Comparison of ENCODE assay signal across 16 cellular contexts in genomic region chr1:23624440-23624839, GRCh38.
DNase-seq lines count a peak whose midpoint lies in the region; ATAC-seq and TF ChIP-seq lines count a peak whose summit lies in the region.
"Had no signal": no experiment of that assay in that cellular context is flagged by ENCODE, and none has a peak within 500 bp of the region (broad histone marks: within the 10 kb centered on the region; RNA-seq: fewer than 3 reads in every experiment).

No MANE protein-coding gene starts in this region.

- TF ChIP-seq EP300 in suprapubic skin (IDR thresholded peaks at IDR 0.05) = no peak

- H3K36me3 ChIP-seq in suprapubic skin = no peaks in the 10 kb centered on the region

- H3K9me3 ChIP-seq in suprapubic skin = no peaks in the 10 kb centered on the region

- H3K27ac Mint-ChIP-seq in WTC11 = no peak overlapping the region
- peak overlapping the region; percentile 96 for H3K27ac Mint-ChIP-seq in activated naive CD4-positive, alpha-beta T cell treated with anti-CD3 and anti-CD28 coated beads, Interleukin-2, amount 50 U/mL, for 24 hours
- H3K27ac Mint-ChIP-seq: natural killer cell had no signal

- H3K4me3 Mint-ChIP-seq in WTC11 = no peak overlapping the region
- peak overlapping the region; percentile 56 for H3K4me3 Mint-ChIP-seq in activated naive CD4-positive, alpha-beta T cell treated with anti-CD3 and anti-CD28 coated beads, Interleukin-2, amount 50 U/mL, for 24 hours
- H3K4me3 Mint-ChIP-seq: natural killer cell had no signal

- TF ChIP-seq POLR2A in suprapubic skin (IDR thresholded peaks at IDR 0.05) = no peak

- H3K27ac ChIP-seq in suprapubic skin = no peak overlapping the region
- H3K27ac ChIP-seq: 22Rv1 had no signal

- no peaks in the 10 kb centered on the region for H3K36me3 Mint-ChIP-seq in WTC11
- H3K36me3 Mint-ChIP-seq in activated naive CD4-positive, alpha-beta T cell treated with anti-CD3 and anti-CD28 coated beads, Interleukin-2, amount 50 U/mL, for 24 hours = peaks cover 6% of the 10 kb centered on the region
- H3K36me3 Mint-ChIP-seq: natural killer cell had no signal

- peaks cover 7% of the 10 kb centered on the region for H3K4me1 ChIP-seq in suprapubic skin

- no peak for ATAC-seq in WTC11
- ATAC-seq: left cardiac atrium, PC-3 had no signal

- WGBS in suprapubic skin = 71% methylated on average over 4 of the region's 4 CpGs

- DNase-seq in NK-92 treated with Interleukin-12 subunit alpha and Interleukin-12 subunit beta, amount 100 ng/mL, for 24 hours (lab: John Stamatoyannopoulos, UW) = peak; percentile 56
- no peak for DNase-seq in NK-92 (lab: John Stamatoyannopoulos, UW; ENCODE audit: unreplicated experiment)
- DNase-seq in WTC11 (ENCODE audit: low spot score) = no peak
- peak; percentile 55 for DNase-seq in stimulated activated CD8-positive, alpha-beta memory T cell treated with anti-CD3 and anti-CD28 coated beads, Interleukin-4, amount 100 ng/mL, for 24 hours (ENCODE audit: low read depth)
- no peak for DNase-seq in C1 segment of cervical spinal cord (lab: John Stamatoyannopoulos, UW)
- no peak for DNase-seq in amygdala (lab: John Stamatoyannopoulos, UW)
- no peak for DNase-seq in suprapubic skin (ENCODE audit: low spot score in 2 of 2)
- DNase-seq: aorta, DMS53, left cardiac atrium, natural killer cell, NCI-H2171, PC-3, T1000 had no signal

- H3K4me1 Mint-ChIP-seq in WTC11 = peaks cover 41% of the 10 kb centered on the region
- H3K4me1 Mint-ChIP-seq in activated naive CD4-positive, alpha-beta T cell treated with anti-CD3 and anti-CD28 coated beads, Interleukin-2, amount 50 U/mL, for 24 hours = peaks cover 87% of the 10 kb centered on the region

- peaks cover 15% of the 10 kb centered on the region for H3K9me3 Mint-ChIP-seq in WTC11
- H3K9me3 Mint-ChIP-seq in activated naive CD4-positive, alpha-beta T cell treated with anti-CD3 and anti-CD28 coated beads, Interleukin-2, amount 50 U/mL, for 24 hours = peaks cover 11% of the 10 kb centered on the region

- CTCF ChIA-PET in WTC11 (lab: Charles Lee) = interaction anchor here (0.5 to 1.6 kb wide), 3 partner anchors 9 to 93 kb away, joined by 3 to 7 read pairs (median 5); no protein-coding TSS in a partner anchor

- TF ChIP-seq CTCF in WTC11 (IDR thresholded peaks at IDR 0.05) (no peak), suprapubic skin (IDR thresholded peaks at IDR 0.05) (no peak)

- H3K4me3 ChIP-seq in suprapubic skin = no peak overlapping the region

- no peaks in the 10 kb centered on the region for H3K27me3 ChIP-seq in suprapubic skin

- H3K27me3 Mint-ChIP-seq in WTC11 (ENCODE audit: low read depth) = peaks cover 21% of the 10 kb centered on the region
- no peaks in the 10 kb centered on the region for H3K27me3 Mint-ChIP-seq in activated naive CD4-positive, alpha-beta T cell treated with anti-CD3 and anti-CD28 coated beads, Interleukin-2, amount 50 U/mL, for 24 hours

- POLR2A ChIA-PET in WTC11 (lab: Charles Lee) = no interaction called here

TF ChIP-seq in WTC11, 78 proteins besides CTCF, POLR2A, EP300 and RAD21:
- TF ChIP-seq ZBTB43 (CRISPR knock-in tag; IDR thresholded peaks at IDR 0.05) (no peak), GTF2I (CRISPR knock-in tag; conservative IDR thresholded peaks at IDR 0.05) (0 out of 2 replicates have a peak, but pooled peaks have one; percentile 37)

Comparison
In these comparisons a context has a peak if more than half of its experiments do, and no peak if none do; other contexts are left out.
1. DNase-seq: peak in NK-92 treated with Interleukin-12 subunit alpha and Interleukin-12 subunit beta, amount 100 ng/mL, for 24 hours (single experiment) and stimulated activated CD8-positive, alpha-beta memory T cell treated with anti-CD3 and anti-CD28 coated beads, Interleukin-4, amount 100 ng/mL, for 24 hours (single experiment); none in NK-92 (single experiment), WTC11 (single experiment), C1 segment of cervical spinal cord (0 of 14), amygdala (0 of 56) and suprapubic skin (0 of 2).